ENCODE assay signal across 8 cellular contexts in the genomic region with DNA sequence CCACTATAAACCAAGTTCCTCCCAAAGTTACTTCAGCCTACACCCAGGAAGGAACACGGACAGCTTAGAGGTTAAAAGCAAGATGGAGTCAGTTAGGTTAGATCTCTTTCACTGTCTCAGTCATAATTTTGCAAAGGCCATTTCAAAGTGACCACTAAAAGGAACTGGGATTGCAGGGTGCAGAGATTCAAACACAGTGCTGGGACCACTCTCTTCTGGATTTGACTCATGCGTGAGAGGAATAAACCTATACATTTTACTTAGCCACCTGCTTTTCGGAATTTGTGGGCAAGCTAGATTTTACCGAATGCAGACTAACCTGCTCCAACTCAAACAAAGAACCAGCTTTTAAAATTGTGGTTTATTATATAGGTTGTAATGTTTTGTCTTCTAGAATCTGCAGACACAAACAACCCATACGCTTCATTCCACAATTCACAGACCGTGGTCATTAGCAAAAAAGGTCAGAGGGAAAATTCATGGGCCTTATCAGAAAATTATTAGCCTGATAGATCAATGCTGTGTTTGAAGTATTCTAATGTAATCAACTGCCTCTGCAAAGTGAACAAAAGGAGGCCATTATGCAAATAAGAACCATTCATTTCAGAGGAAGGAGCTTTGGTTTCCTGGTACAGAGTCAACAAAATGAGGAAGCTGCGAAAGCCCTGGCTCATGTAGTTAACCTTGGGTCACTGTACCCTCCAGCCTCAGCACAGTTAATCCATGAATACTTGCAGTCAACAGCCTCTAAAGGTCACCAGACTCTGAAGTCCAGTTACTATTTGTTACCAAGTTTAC.
DNase-seq lines count a peak whose midpoint lies in the region; ATAC-seq and TF ChIP-seq lines count a peak whose summit lies in the region.

No MANE protein-coding gene starts in this region.

- H3K36me3 ChIP-seq in CD8-positive, alpha-beta memory T cell (ENCODE audit: insufficient read depth, low read length): no peaks in the 10 kb centered on the region
- no peaks in the 10 kb centered on the region for H3K36me3 ChIP-seq in mammary epithelial cell (ENCODE audit: insufficient read depth, low read length)

- TF ChIP-seq CTCF in mammary epithelial cell (conservative IDR thresholded peaks at IDR 0.05 in 1 of 2, IDR thresholded peaks at IDR 0.05 in 1 of 2; ENCODE audit: extremely low read depth in 1 of 2, insufficient read depth in 1 of 2, low read depth in 1 of 2, low read length in 2 of 2): no peak

- POLR2A ChIA-PET in CD8-positive, alpha-beta memory T cell (lab: Charles Lee): no interaction called here

- no peak overlapping the region for H3K4me3 ChIP-seq in CD8-positive, alpha-beta memory T cell (ENCODE audit: low read length)
- H3K4me3 ChIP-seq in mammary epithelial cell (replicated peaks in 1 of 3; ENCODE audit: insufficient read depth in 1 of 3, low read depth in 2 of 3, low read length in 3 of 3): no peak overlapping the region

- H3K79me2 ChIP-seq in mammary epithelial cell (ENCODE audit: insufficient read depth, low read length): no peaks in the 10 kb centered on the region

- H3K36me3 Mint-ChIP-seq in activated T-cell treated with anti-CD3 and anti-CD28 coated beads, Interleukin-2, amount 50 U/mL, for 24 hours (ENCODE audit: low read depth): peaks cover 8% of the 10 kb centered on the region
- H3K36me3 Mint-ChIP-seq in T-helper 1 cell treated with Interleukin-12 subunit alpha and Interleukin-12 subunit beta and Interleukin-4 antibody, amounts not matched to agents 30 μg/mL and 1 μg/mL, for 36 hours (ENCODE audit: low read depth): peaks cover 21% of the 10 kb centered on the region
- peaks cover 0 to 24% (median 5%) of the 10 kb centered on the region in 3 donors for H3K36me3 Mint-ChIP-seq in CD8-positive, alpha-beta memory T cell

- H3K27ac Mint-ChIP-seq in activated T-cell treated with anti-CD3 and anti-CD28 coated beads, Interleukin-2, amount 50 U/mL, for 24 hours: peak overlapping the region; percentile 61
- H3K27ac Mint-ChIP-seq in T-helper 1 cell treated with Interleukin-12 subunit alpha and Interleukin-12 subunit beta and Interleukin-4 antibody, amounts not matched to agents 30 μg/mL and 1 μg/mL, for 36 hours: peak overlapping the region; percentile 19
- H3K27ac Mint-ChIP-seq in CD8-positive, alpha-beta memory T cell: peak overlapping the region in 1 of 8 donors; percentile 17

- peak; percentile 46 for ATAC-seq in HG03039 (IDR thresholded peaks at IDR 0.05; ENCODE audit: unreplicated experiment)

- dilution Hi-C loops in mammary epithelial cell (cut with HindIII; ENCODE audit: low sequenced_read_pairs): no loop called here

- no peak overlapping the region for H2AFZ ChIP-seq in mammary epithelial cell (ENCODE audit: low read depth, low read length)

- DNase-seq in activated T-cell treated with anti-CD3 and anti-CD28 coated beads, Interleukin-2, amount 50 U/mL, for 24 hours: no peak
- DNase-seq in activated T-cell treated with anti-CD3 and anti-CD28 coated beads for 4 hours (no peak), mucosa of gallbladder (ENCODE audit: low spot score) (peak; percentile 87), hippocampal formation (lab: John Stamatoyannopoulos, UW) (no peak), mammary epithelial cell (no peak)
- DNase-seq in CD8-positive, alpha-beta memory T cell: no peak

- intact Hi-C loops in mammary epithelial cell (cut with micrococcal nuclease): no loop called here

- peaks cover 22% of the 10 kb centered on the region for H3K4me1 Mint-ChIP-seq in activated T-cell treated with anti-CD3 and anti-CD28 coated beads, Interleukin-2, amount 50 U/mL, for 24 hours (ENCODE audit: low read depth)
- H3K4me1 Mint-ChIP-seq in T-helper 1 cell treated with Interleukin-12 subunit alpha and Interleukin-12 subunit beta and Interleukin-4 antibody, amounts not matched to agents 30 μg/mL and 1 μg/mL, for 36 hours (ENCODE audit: low read depth): peaks cover 44% of the 10 kb centered on the region
- H3K4me1 Mint-ChIP-seq in CD8-positive, alpha-beta memory T cell: peaks cover 16 to 27% (median 21%) of the 10 kb centered on the region in 3 donors

- WGBS in mammary epithelial cell (ENCODE audit: low coverage, missing lambda C conversion rate): 93% methylated on average over 7 of the region's 7 CpGs

- no peak overlapping the region for H3K4me3 Mint-ChIP-seq in activated T-cell treated with anti-CD3 and anti-CD28 coated beads, Interleukin-2, amount 50 U/mL, for 24 hours
- H3K4me3 Mint-ChIP-seq in T-helper 1 cell treated with Interleukin-12 subunit alpha and Interleukin-12 subunit beta and Interleukin-4 antibody, amounts not matched to agents 30 μg/mL and 1 μg/mL, for 36 hours: no peak overlapping the region
- peak overlapping the region in 2 of 7 donors; percentile 32 to 36 for H3K4me3 Mint-ChIP-seq in CD8-positive, alpha-beta memory T cell

- no peaks in the 10 kb centered on the region for H3K27me3 Mint-ChIP-seq in activated T-cell treated with anti-CD3 and anti-CD28 coated beads, Interleukin-2, amount 50 U/mL, for 24 hours
- no peaks in the 10 kb centered on the region for H3K27me3 Mint-ChIP-seq in T-helper 1 cell treated with Interleukin-12 subunit alpha and Interleukin-12 subunit beta and Interleukin-4 antibody, amounts not matched to agents 30 μg/mL and 1 μg/mL, for 36 hours (ENCODE audit: low read depth)
- H3K27me3 Mint-ChIP-seq in CD8-positive, alpha-beta memory T cell: no peaks in the 10 kb centered on the region

- H3K9me3 Mint-ChIP-seq in activated T-cell treated with anti-CD3 and anti-CD28 coated beads, Interleukin-2, amount 50 U/mL, for 24 hours: peaks cover 23% of the 10 kb centered on the region
- peaks cover 17% of the 10 kb centered on the region for H3K9me3 Mint-ChIP-seq in T-helper 1 cell treated with Interleukin-12 subunit alpha and Interleukin-12 subunit beta and Interleukin-4 antibody, amounts not matched to agents 30 μg/mL and 1 μg/mL, for 36 hours
- peaks cover 3 to 10% (median 7%) of the 10 kb centered on the region in 5 donors for H3K9me3 Mint-ChIP-seq in CD8-positive, alpha-beta memory T cell

- no peak overlapping the region for H3K9ac ChIP-seq in mammary epithelial cell (ENCODE audit: insufficient read depth, low read length)

- H3K4me1 ChIP-seq in CD8-positive, alpha-beta memory T cell (ENCODE audit: insufficient read depth, low read length): peaks cover 36% of the 10 kb centered on the region
- peaks cover 22% of the 10 kb centered on the region for H3K4me1 ChIP-seq in mammary epithelial cell (ENCODE audit: insufficient read depth, low read length)

- no peaks in the 10 kb centered on the region for H3K27me3 ChIP-seq in CD8-positive, alpha-beta memory T cell (ENCODE audit: insufficient read depth, low read length, poor library complexity, severe bottlenecking)
- no peaks in the 10 kb centered on the region for H3K27me3 ChIP-seq in mammary epithelial cell (ENCODE audit: insufficient read depth, low read length)

- no TSS peak for BruUV-seq in mammary epithelial cell (replicated peaks; lab: Mats Ljungman, UMichigan)

- H3K27ac ChIP-seq in CD8-positive, alpha-beta memory T cell (ENCODE audit: low read depth, low read length): no peak overlapping the region
- H3K27ac ChIP-seq in mammary epithelial cell (ENCODE audit: insufficient read depth, low read depth, low read length): no peak overlapping the region

- H3K9me3 ChIP-seq in CD8-positive, alpha-beta memory T cell (ENCODE audit: low read length): no peaks in the 10 kb centered on the region
- no peaks in the 10 kb centered on the region for H3K9me3 ChIP-seq in mammary epithelial cell (replicated peaks; ENCODE audit: insufficient read depth, low read length)

- in situ Hi-C loops in mammary epithelial cell (cut with MboI; ENCODE audit: low sequenced_read_pairs in 2 of 2): no loop called here

- H3K4me2 ChIP-seq in mammary epithelial cell (ENCODE audit: insufficient read depth, low read depth, low read length): no peak overlapping the region

- CTCF ChIA-PET in CD8-positive, alpha-beta memory T cell (lab: Charles Lee): interaction anchor here (1.4 kb wide), 1 partner anchor 67 kb away, joined by 3 read pairs; no protein-coding TSS in a partner anchor
- CTCF ChIA-PET in mammary epithelial cell (lab: Charles Lee; ENCODE audit: low non-redundant PET): no interaction called here

- H4K20me1 ChIP-seq in mammary epithelial cell (ENCODE audit: insufficient read depth, low read length): no peaks in the 10 kb centered on the region
